ENCODE assay signal across 21 cellular contexts in genomic region chr15:68442041-68442440, GRCh38. TPM values are rescaled to one million over a fixed set of nuclear protein-coding genes. Genes with fewer than 3 reads are reported as not detected.
DNase-seq lines count a peak whose midpoint lies in the region; ATAC-seq and TF ChIP-seq lines count a peak whose summit lies in the region.
"Had no signal": no experiment of that assay in that cellular context is flagged by ENCODE, and none has a peak within 500 bp of the region (broad histone marks: within the 10 kb centered on the region; RNA-seq: fewer than 3 reads in every experiment).

No MANE protein-coding gene starts in this region.

- H3K36me3 ChIP-seq in colonic mucosa, result no peaks in the 10 kb centered on the region
- H3K36me3 ChIP-seq in lung (ENCODE audit: control insufficient read depth in 2 of 2, insufficient read depth in 2 of 2, low read length in 2 of 2), result no peaks in the 10 kb centered on the region
- H3K36me3 ChIP-seq in uterus, result no peaks in the 10 kb centered on the region
- H3K36me3 ChIP-seq: upper lobe of left lung had no signal

- TF ChIP-seq CTCF in colonic mucosa (IDR thresholded peaks at IDR 0.05), result no peak
- TF ChIP-seq CTCF in lung (IDR thresholded peaks at IDR 0.05; ENCODE audit: control extremely low read depth, extremely low read depth), result no peak
- no peak for TF ChIP-seq CTCF in uterus (IDR thresholded peaks at IDR 0.05)

- H3K9me3 ChIP-seq in colonic mucosa (no peaks in the 10 kb centered on the region), lung (ENCODE audit: control insufficient read depth in 2 of 2, insufficient read depth in 1 of 2, low read length in 1 of 2) (peaks cover 0 to 2% of the 10 kb centered on the region in 2 donors), uterus (no peaks in the 10 kb centered on the region)
- H3K9me3 ChIP-seq: upper lobe of left lung had no signal

- H3K4me3 ChIP-seq in colonic mucosa, result no peak overlapping the region
- no peak overlapping the region for H3K4me3 ChIP-seq in lung
- no peak overlapping the region for H3K4me3 ChIP-seq in uterus
- H3K4me3 ChIP-seq: upper lobe of left lung had no signal

- no peaks in the 10 kb centered on the region for H3K4me1 ChIP-seq in colonic mucosa
- no peaks in the 10 kb centered on the region for H3K4me1 ChIP-seq in lung (ENCODE audit: control insufficient read depth in 2 of 2, insufficient read depth in 2 of 2, low read length in 2 of 2)
- H3K4me1 ChIP-seq in uterus, result peaks cover 6 to 9% of the 10 kb centered on the region in 2 donors
- H3K4me1 ChIP-seq: upper lobe of left lung had no signal

- no peak for TF ChIP-seq POLR2A in uterus (IDR thresholded peaks at IDR 0.05)

- DNase-seq in Right ventricle myocardium superior (no peak), Right ventricle myocardium inferior (ENCODE audit: missing footprints) (no peak), colonic mucosa (peak; percentile 25), lung (ENCODE audit: low spot score) (peak; percentile 27), uterus (peak in 1 of 2 donors; percentile 49), NCI-H1694 (lab: John Stamatoyannopoulos, UW) (no peak), SKM-1 (lab: John Stamatoyannopoulos, UW; ENCODE audit: unreplicated experiment) (no peak)
- DNase-seq: activated CD4-positive, alpha-beta T cell treated with anti-CD3 and anti-CD28 coated beads for 48 hours; activated naive CD8-positive, alpha-beta T cell treated with anti-CD3 and anti-CD28 coated beads, Interleukin-2, amount 10 ng/mL, durations not matched to agents 7 days and 5 days; effector CD4-positive, alpha-beta T cell; erythroblast; MM.1S; NCI-H2171 treated with DMSO at 0.1 percent for 48 hours; NCI-H748 treated with DMSO at 0.1 percent for 48 hours; nucleus accumbens; OCI-M1; SHP77; stimulated activated CD4-positive, alpha-beta T cell treated with anti-CD3 and anti-CD28 coated beads, Interleukin-12 subunit alpha, Interleukin-12 subunit beta, amount 100 ng/mL, for 4 hours; upper lobe of left lung had no signal

- no peak overlapping the region for H3K9ac ChIP-seq in colonic mucosa (ENCODE audit: low read depth in 2 of 2, low read length in 2 of 2)

- H3K27ac ChIP-seq in colonic mucosa (no peak overlapping the region), lung (ENCODE audit: low read depth in 1 of 2, low read length in 1 of 2) (no peak overlapping the region), uterus (peak overlapping the region; percentile 49 to 63)
- H3K27ac ChIP-seq: C4-2B, upper lobe of left lung had no signal

- WGBS in lung, 2 donors, result 74 to 79% methylated on average over 4 of the region's 4 CpGs

- peak; percentile 46 for ATAC-seq in Right ventricle myocardium superior (ENCODE audit: poor library complexity)
- no peak for ATAC-seq in Right ventricle myocardium inferior
- ATAC-seq in lung (ENCODE audit: insufficient read depth, low FRiP score), result no peak
- no peak for ATAC-seq in esophagus mucosa

- H3K27me3 ChIP-seq in colonic mucosa (no peaks in the 10 kb centered on the region), lung (ENCODE audit: control insufficient read depth, insufficient read depth) (no peaks in the 10 kb centered on the region), uterus (no peaks in the 10 kb centered on the region)
- H3K27me3 ChIP-seq: upper lobe of left lung had no signal

- intact Hi-C loops in Right ventricle myocardium superior (cut with DNase I), result no loop called here
- intact Hi-C loops in Right ventricle myocardium inferior (cut with DNase I), result no loop called here
- intact Hi-C loops in colonic mucosa (cut with DNase I), result no loop called here
- intact Hi-C loops in uterus (cut with DNase I; ENCODE audit: low total_unique reads), result no loop called here

RNA-seq across cellular contexts. Expression of gene ITGA11, which starts 10.1 kb away (rescaled TPM):
- total RNA-seq in Right ventricle myocardium superior (32.2 TPM), Right ventricle myocardium inferior (32.6 TPM), colonic mucosa (1 to 10 TPM; 2.4 to 4.1 TPM), lung (1 to 10 TPM; 1.7 to 1.8 TPM), uterus (100 to 1,000 TPM in 1 of 4 donors, 10 to 100 TPM in 3; 37.3 to 106 (median 61.1) TPM), esophagus mucosa (0.48 TPM)
- under 1 TPM; 0.35 to 0.39 TPM for polyA plus RNA-seq in lung

Comparison
In these comparisons a context has a peak if more than half of its experiments do, and no peak if none do; other contexts are left out.
1. DNase-seq: peak in colonic mucosa (single experiment) and lung (single experiment); none in Right ventricle myocardium superior (single experiment), Right ventricle myocardium inferior (single experiment), NCI-H1694 (single experiment) and SKM-1 (single experiment).
2. H3K27ac ChIP-seq: peak in uterus (2 of 2); none in colonic mucosa (single experiment) and lung (0 of 2).